In the genomic region with DNA sequence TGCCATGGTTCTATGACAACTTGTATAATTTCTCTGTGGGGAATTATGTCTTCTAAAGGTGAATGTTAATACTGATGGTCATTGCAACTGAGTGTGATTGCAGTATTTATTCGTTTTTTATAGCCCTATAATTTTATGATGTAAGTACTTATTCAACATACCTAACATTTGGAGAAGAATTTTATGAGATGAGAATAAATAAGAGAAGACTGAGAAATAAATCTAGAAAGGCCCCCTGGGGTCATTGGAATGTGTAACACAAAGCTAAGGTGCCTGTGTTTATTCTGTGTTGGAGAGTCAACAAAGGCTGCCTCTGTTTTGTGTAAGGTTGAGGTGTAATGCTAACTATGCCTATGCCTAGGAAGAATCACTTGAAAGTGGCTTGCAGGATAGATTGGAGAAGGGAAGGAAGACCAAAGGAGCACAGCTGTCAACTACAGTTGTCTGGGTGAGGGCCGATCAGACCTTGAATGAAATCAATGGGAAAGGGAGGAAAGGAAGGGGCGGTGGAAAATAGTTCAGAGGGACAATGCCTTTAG, we compare ENCODE assay signal across 24 cellular contexts.
DNase-seq lines count a peak whose midpoint lies in the region; ATAC-seq and TF ChIP-seq lines count a peak whose summit lies in the region.
"Had no signal": no experiment of that assay in that cellular context is flagged by ENCODE, and none has a peak within 500 bp of the region (broad histone marks: within the 10 kb centered on the region; RNA-seq: fewer than 3 reads in every experiment).

No MANE protein-coding gene starts in this region.

- WGBS in endodermal cell (ENCODE audit: insufficient coverage in 1 of 2, insufficient read length in 1 of 2), 2 experiments, result 67 to 80% methylated on average over 1 to 3 of the region's 3 CpGs

- H3K36me3 Mint-ChIP-seq in endodermal cell (ENCODE audit: low read depth), result no peaks in the 10 kb centered on the region
- no peaks in the 10 kb centered on the region for H3K36me3 Mint-ChIP-seq in activated T-cell treated with anti-CD3 and anti-CD28 coated beads, Interleukin-2, amount 50 U/mL, for 72 hours (ENCODE audit: insufficient read depth in 2 of 2)
- H3K36me3 Mint-ChIP-seq: T-cell had no signal

- no peaks in the 10 kb centered on the region for H3K27me3 ChIP-seq in endodermal cell (ENCODE audit: control insufficient read depth, insufficient read depth, low read length, poor library complexity, severe bottlenecking)

- H3K4me3 ChIP-seq in endodermal cell (ENCODE audit: low read length), result no peak overlapping the region

- H3K9me3 ChIP-seq in endodermal cell (ENCODE audit: control insufficient read depth, low read length), result no peaks in the 10 kb centered on the region

- H3K36me3 ChIP-seq in endodermal cell (ENCODE audit: control insufficient read depth, insufficient read depth, low read length), result no peaks in the 10 kb centered on the region

- H3K4me1 Mint-ChIP-seq in endodermal cell, result peaks cover 48% of the 10 kb centered on the region
- no peaks in the 10 kb centered on the region for H3K4me1 Mint-ChIP-seq in activated T-cell treated with anti-CD3 and anti-CD28 coated beads, Interleukin-2, amount 50 U/mL, for 72 hours (ENCODE audit: low read depth)
- H3K4me1 Mint-ChIP-seq: T-cell had no signal

- peak; percentile 43 for DNase-seq in NCI-H2227 treated with DMSO at 0.1 percent for 48 hours (lab: John Stamatoyannopoulos, UW)
- DNase-seq in NCI-H2227 (lab: John Stamatoyannopoulos, UW; ENCODE audit: unreplicated experiment), result no peak
- peak; percentile 64 for DNase-seq in NCI-H146 (lab: John Stamatoyannopoulos, UW)
- DNase-seq in endodermal cell, result no peak
- DNase-seq in amygdala (lab: John Stamatoyannopoulos, UW), result no peak
- no peak for DNase-seq in left lobe of liver (ENCODE audit: low spot score)
- no peak for DNase-seq in activated T-cell treated with anti-CD3 and anti-CD28 coated beads, Interleukin-2, amount 50 U/mL, for 72 hours
- DNase-seq in HUDEP-2 (lab: John Stamatoyannopoulos, UW; ENCODE audit: unreplicated experiment in 76 of 76), result no peak
- DNase-seq: 8988T, ACHN, DMS153, H7, IMR-90, KG1, NCI-H1092, NCI-H1417 treated with DMSO at 0.1 percent for 48 hours, NCI-H187 treated with DMSO at 0.1 percent for 48 hours, NCI-H2171 treated with DMSO at 0.1 percent for 48 hours, NCI-H446 treated with DMSO at 0.1 percent for 48 hours, NCI-H526, SHP77, T-cell had no signal

- no peak for ATAC-seq in left lobe of liver
- no peak for ATAC-seq in activated T-cell treated with anti-CD3 and anti-CD28 coated beads, Interleukin-2, amount 50 U/mL, for 72 hours (replicated peaks in 1 of 2)
- ATAC-seq: Panc1, T-cell had no signal

- peaks cover 5% of the 10 kb centered on the region for H3K9me3 Mint-ChIP-seq in endodermal cell
- H3K9me3 Mint-ChIP-seq in activated T-cell treated with anti-CD3 and anti-CD28 coated beads, Interleukin-2, amount 50 U/mL, for 72 hours, result peaks cover 12 to 15% of the 10 kb centered on the region in 2 donors

- H3K27ac Mint-ChIP-seq in endodermal cell, result peak overlapping the region; percentile 83
- H3K27ac Mint-ChIP-seq in activated T-cell treated with anti-CD3 and anti-CD28 coated beads, Interleukin-2, amount 50 U/mL, for 72 hours, result no peak overlapping the region
- H3K27ac Mint-ChIP-seq: T-cell had no signal

- TF ChIP-seq CTCF in endodermal cell (conservative IDR thresholded peaks at IDR 0.05), result no peak

- H3K27ac ChIP-seq in endodermal cell (ENCODE audit: low read depth, low read length), result no peak overlapping the region
- H3K27ac ChIP-seq: RWPE1 had no signal

- H3K27me3 Mint-ChIP-seq in endodermal cell (ENCODE audit: insufficient read depth), result no peaks in the 10 kb centered on the region
- no peaks in the 10 kb centered on the region for H3K27me3 Mint-ChIP-seq in activated T-cell treated with anti-CD3 and anti-CD28 coated beads, Interleukin-2, amount 50 U/mL, for 72 hours (ENCODE audit: low read depth)
- H3K27me3 Mint-ChIP-seq: T-cell had no signal

- H3K4me1 ChIP-seq in endodermal cell (ENCODE audit: control insufficient read depth, insufficient read depth, low read length), result peaks cover 9% of the 10 kb centered on the region

- no peak overlapping the region for H3K9ac ChIP-seq in endodermal cell (ENCODE audit: extremely low read depth, low read length, poor library complexity, severe bottlenecking)

- no peak overlapping the region for H3K4me3 Mint-ChIP-seq in endodermal cell
- no peak overlapping the region for H3K4me3 Mint-ChIP-seq in activated T-cell treated with anti-CD3 and anti-CD28 coated beads, Interleukin-2, amount 50 U/mL, for 72 hours
- H3K4me3 Mint-ChIP-seq: T-cell had no signal

Comparison
In these comparisons a context has a peak if more than half of its experiments do, and no peak if none do; other contexts are left out.
1. DNase-seq: peak in NCI-H2227 treated with DMSO at 0.1 percent for 48 hours (single experiment) and NCI-H146 (single experiment); none in NCI-H2227 (single experiment), endodermal cell (single experiment), amygdala (0 of 56), left lobe of liver (single experiment), activated T-cell treated with anti-CD3 and anti-CD28 coated beads, Interleukin-2, amount 50 U/mL, for 72 hours (0 of 2) and HUDEP-2 (0 of 76).